ENCODE assay signal across 17 cellular contexts in the genomic region with DNA sequence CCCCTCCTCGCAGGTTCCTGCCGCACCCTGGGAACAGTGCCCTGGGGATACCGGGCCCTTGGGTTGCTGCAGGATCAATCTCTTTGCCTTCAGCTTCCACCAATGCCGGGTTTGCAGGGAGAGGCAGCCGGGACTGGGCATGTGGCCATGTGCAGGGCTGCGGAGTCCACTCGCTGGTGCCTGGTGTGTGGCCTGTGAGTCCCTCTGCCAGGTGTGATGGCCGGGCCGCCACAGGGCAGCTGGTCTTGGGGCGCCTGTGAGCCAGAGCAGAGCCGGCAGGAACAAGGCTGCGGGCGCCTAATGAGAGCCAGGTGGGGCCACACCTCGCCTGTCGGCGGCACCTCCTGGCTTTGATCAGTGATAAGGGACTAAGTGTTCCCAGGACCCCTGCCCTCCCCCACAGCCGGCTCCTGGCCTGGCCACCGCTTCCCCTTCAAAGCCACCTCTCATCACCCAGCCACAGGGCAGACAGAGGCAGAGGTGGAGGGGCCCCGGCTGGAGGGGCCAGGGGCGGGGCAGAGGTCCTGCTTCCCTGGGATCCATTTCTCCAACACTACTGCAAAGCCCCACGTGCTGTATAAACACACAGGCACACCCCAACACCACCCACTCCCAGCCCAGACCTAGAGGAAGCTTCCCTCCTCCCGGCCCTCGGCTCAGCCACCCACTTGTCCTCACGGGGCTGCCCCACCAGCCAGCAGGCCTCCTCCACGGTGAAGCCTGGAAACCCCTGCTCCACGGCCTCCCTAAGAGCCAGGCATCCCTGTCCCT.
DNase-seq lines count a peak whose midpoint lies in the region; ATAC-seq and TF ChIP-seq lines count a peak whose summit lies in the region.
"Had no signal": no experiment of that assay in that cellular context is flagged by ENCODE, and none has a peak within 500 bp of the region (broad histone marks: within the 10 kb centered on the region; RNA-seq: fewer than 3 reads in every experiment).

No MANE protein-coding gene starts in this region.

- H3K27me3 ChIP-seq in RWPE2 (ENCODE audit: insufficient read depth, poor library complexity, severe bottlenecking) (peaks cover 57% of the 10 kb centered on the region), smooth muscle cell (ENCODE audit: low read depth) (peaks cover 5% of the 10 kb centered on the region)
- H3K27me3 ChIP-seq: foreskin keratinocyte had no signal

- no peaks in the 10 kb centered on the region for H3K79me2 ChIP-seq in smooth muscle cell (ENCODE audit: low read depth)

- H3K36me3 ChIP-seq in RWPE2 (ENCODE audit: low read depth) (no peaks in the 10 kb centered on the region), smooth muscle cell (ENCODE audit: low read depth) (no peaks in the 10 kb centered on the region)

- intact Hi-C loops in left colon (cut with DNase I, micrococcal nuclease) (no loop called here), sciatic nerve (cut with DNase I) (no loop called here)

- no peak overlapping the region for H3K9ac ChIP-seq in smooth muscle cell (ENCODE audit: low read depth)

- H3K27ac ChIP-seq in RWPE2 (ENCODE audit: poor library complexity, severe bottlenecking) (no peak overlapping the region), smooth muscle cell (ENCODE audit: low read depth) (no peak overlapping the region)
- H3K27ac ChIP-seq: foreskin keratinocyte had no signal

- TF ChIP-seq CTCF in RWPE2 (IDR thresholded peaks at IDR 0.05; ENCODE audit: poor library complexity, severe bottlenecking) (no peak), smooth muscle cell (IDR thresholded peaks at IDR 0.05; ENCODE audit: borderline replicate concordance, insufficient read depth, poor library complexity, severe bottlenecking) (no peak)

- H3K4me1 ChIP-seq in RWPE2 (ENCODE audit: insufficient read depth, poor library complexity, severe bottlenecking) (no peaks in the 10 kb centered on the region), smooth muscle cell (ENCODE audit: low read depth) (no peaks in the 10 kb centered on the region)
- H3K4me1 ChIP-seq: foreskin keratinocyte had no signal

- no peaks in the 10 kb centered on the region for H3F3A ChIP-seq in smooth muscle cell (ENCODE audit: low read depth)

- no peak overlapping the region for H2AFZ ChIP-seq in smooth muscle cell (ENCODE audit: low read depth)

- no peaks in the 10 kb centered on the region for H4K20me1 ChIP-seq in smooth muscle cell (ENCODE audit: low read depth)

- DNase-seq in ELF-1 (ENCODE audit: low read depth, low spot score) (peak; percentile 49), RWPE2 (ENCODE audit: low spot score) (peak; percentile 52), left colon (peak in 1 of 2 donors; percentile 12), sciatic nerve (ENCODE audit: low spot score) (peak; percentile 37), smooth muscle cell (lab: John Stamatoyannopoulos, UW; ENCODE audit: unreplicated experiment) (no peak), NCI-H748 treated with DMSO at 0.1 percent for 48 hours (lab: John Stamatoyannopoulos, UW) (no peak)
- no peak for DNase-seq in central memory CD4-positive, alpha-beta T cell
- DNase-seq: activated CD4-positive, alpha-beta T cell treated with anti-CD3 and anti-CD28 coated beads, Interleukin-2, amount 50 U/mL, for 4 hours; activated T-cell treated with anti-CD3 and anti-CD28 coated beads, Interleukin-2, amount 50 U/mL, for 72 hours; foreskin keratinocyte; GDM1; NCI-H1417 treated with DMSO at 0.1 percent for 48 hours; right cardiac atrium; SIG-M5; stimulated activated CD4-positive, alpha-beta T cell treated with anti-CD3 and anti-CD28 coated beads, Interleukin-2, amount 100 ng/mL, for 48 hours; substantia nigra had no signal

- 74% methylated on average over 21 of the region's 26 CpGs for WGBS in smooth muscle cell (ENCODE audit: low lambda C conversion rate)

- no peak overlapping the region for H3K4me2 ChIP-seq in smooth muscle cell

- H3K9me3 ChIP-seq in RWPE2 (ENCODE audit: severe bottlenecking) (no peaks in the 10 kb centered on the region), smooth muscle cell (replicated peaks; ENCODE audit: low read depth) (no peaks in the 10 kb centered on the region)

- ATAC-seq in RWPE2 (ENCODE audit: low read depth) (peak; percentile 13; the same call in 1 of the 3 replicates), left colon (peak; percentile 57), sciatic nerve (no peak), GM21723 (IDR thresholded peaks at IDR 0.05; ENCODE audit: unreplicated experiment) (no peak)
- ATAC-seq: activated T-cell treated with anti-CD3 and anti-CD28 coated beads, Interleukin-2, amount 50 U/mL, for 72 hours; foreskin keratinocyte; right cardiac atrium had no signal

- H3K4me3 ChIP-seq in RWPE2 (ENCODE audit: severe bottlenecking) = no peak overlapping the region
- no peak overlapping the region for H3K4me3 ChIP-seq in smooth muscle cell

Comparison
In these comparisons a context has a peak if more than half of its experiments do, and no peak if none do; other contexts are left out.
1. DNase-seq: peak in ELF-1 (single experiment), RWPE2 (single experiment) and sciatic nerve (single experiment); none in smooth muscle cell (single experiment), NCI-H748 treated with DMSO at 0.1 percent for 48 hours (single experiment) and central memory CD4-positive, alpha-beta T cell (single experiment).
2. ATAC-seq: peak in RWPE2 (single experiment) and left colon (single experiment); none in sciatic nerve (single experiment) and GM21723 (single experiment).